ENCODE assay signal across 8 cellular contexts in the genomic region with DNA sequence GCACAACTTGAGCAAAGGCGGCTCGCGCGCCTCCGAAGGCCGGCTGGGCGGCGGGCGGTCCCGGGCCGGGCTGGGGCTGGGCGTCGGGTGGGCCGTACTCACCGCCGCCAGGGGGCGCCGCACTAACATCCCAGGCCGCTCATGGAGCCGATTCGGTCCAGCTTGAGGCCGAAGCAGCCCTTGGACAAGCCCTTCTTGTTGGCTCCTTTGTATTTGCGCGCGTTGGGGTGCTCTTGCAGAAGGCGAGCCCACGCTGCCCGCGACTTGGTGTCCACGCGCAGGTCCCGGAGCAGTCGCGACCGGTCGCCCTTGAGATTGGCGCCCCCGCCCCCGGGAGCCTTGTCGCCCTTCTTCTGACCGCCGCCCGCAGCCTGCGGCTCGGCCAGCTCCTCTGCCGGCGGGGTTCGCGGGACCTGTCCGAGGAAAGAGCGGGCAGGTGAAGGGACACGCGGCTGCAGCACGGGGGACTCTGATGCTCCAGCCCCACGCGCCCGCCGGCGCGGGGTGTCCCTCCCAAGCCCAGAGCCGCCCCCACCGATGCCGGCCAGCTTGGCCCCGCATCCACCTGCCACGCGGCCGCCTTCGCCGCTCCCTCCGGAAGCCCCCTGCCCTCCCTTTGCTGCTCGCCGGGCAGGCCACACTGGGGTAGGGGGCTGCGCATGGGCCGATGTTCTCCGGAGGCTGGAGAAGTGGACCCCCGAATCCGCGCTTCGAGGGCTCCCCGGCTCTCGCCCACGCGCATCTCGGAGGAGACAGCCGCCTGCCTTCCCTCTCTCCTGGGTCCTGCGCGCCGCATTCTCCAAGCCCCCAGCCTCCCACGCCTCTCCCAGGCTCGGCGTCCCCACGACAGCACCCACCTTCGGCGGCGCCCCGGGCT. TPM values are rescaled to one million over a fixed set of nuclear protein-coding genes. Genes with fewer than 3 reads are reported as not detected.
A peak's percentile ranks its signal among the peaks of the same experiment; 100 is the strongest.
DNase-seq lines count a peak whose midpoint lies in the region; ATAC-seq and TF ChIP-seq lines count a peak whose summit lies in the region.

No MANE protein-coding gene starts in this region.

- peak overlapping the region; percentile 75 for H3K4me3 ChIP-seq in endodermal cell (ENCODE audit: low read length)

- no peaks in the 10 kb centered on the region for H3K36me3 Mint-ChIP-seq in endodermal cell (ENCODE audit: low read depth)

- H3K27me3 Mint-ChIP-seq in endodermal cell (ENCODE audit: insufficient read depth), result peaks cover 72% of the 10 kb centered on the region

- H3K4me1 ChIP-seq in endodermal cell (ENCODE audit: control insufficient read depth, insufficient read depth, low read length), result no peaks in the 10 kb centered on the region

- ATAC-seq in HG02571 (IDR thresholded peaks at IDR 0.05; ENCODE audit: unreplicated experiment), result peak; percentile 52
- ATAC-seq in HG03039 (IDR thresholded peaks at IDR 0.05; ENCODE audit: unreplicated experiment), result no peak

- 0 to 1% methylated on average over 11 to 96 of the region's 96 CpGs for WGBS in endodermal cell (ENCODE audit: insufficient coverage in 1 of 2, insufficient read length in 1 of 2), 2 experiments

- TF ChIP-seq CTCF in endodermal cell (conservative IDR thresholded peaks at IDR 0.05), result peak; percentile 98

- no peaks in the 10 kb centered on the region for H3K36me3 ChIP-seq in endodermal cell (ENCODE audit: control insufficient read depth, insufficient read depth, low read length)

- H3K27ac ChIP-seq in endodermal cell (ENCODE audit: low read depth, low read length), result no peak overlapping the region

- H3K4me3 Mint-ChIP-seq in endodermal cell, result peak overlapping the region; percentile 57

- H3K27me3 ChIP-seq in endodermal cell (ENCODE audit: control insufficient read depth, insufficient read depth, low read length, poor library complexity, severe bottlenecking), result peaks cover 69% of the 10 kb centered on the region

- no peak overlapping the region for H3K9ac ChIP-seq in endodermal cell (ENCODE audit: extremely low read depth, low read length, poor library complexity, severe bottlenecking)

- H3K9me3 Mint-ChIP-seq in endodermal cell, result no peaks in the 10 kb centered on the region

- H3K9me3 ChIP-seq in endodermal cell (ENCODE audit: control insufficient read depth, low read length), result no peaks in the 10 kb centered on the region

- peaks cover 7% of the 10 kb centered on the region for H3K4me1 Mint-ChIP-seq in endodermal cell

- DNase-seq in D341Med (ENCODE audit: low spot score), result peak; percentile 91
- DNase-seq in NCI-H82 treated with DMSO at 0.1 percent for 48 hours (lab: John Stamatoyannopoulos, UW; ENCODE audit: unreplicated experiment), result peak; percentile 32
- peak; percentile 21 for DNase-seq in activated CD8-positive, alpha-beta memory T cell treated with anti-CD3 and anti-CD28 coated beads, Interleukin-2, amount 50 U/mL, for 1 hour (ENCODE audit: extremely low read depth)
- peak; percentile 95 for DNase-seq in endodermal cell
- DNase-seq in mesenteric fat pad (ENCODE audit: low spot score), result peak; percentile 96
- peak; percentile 47 for DNase-seq in stimulated activated CD8-positive, alpha-beta memory T cell treated with anti-CD3 and anti-CD28 coated beads, Interleukin-12 subunit alpha, Interleukin-12 subunit beta, amount 100 ng/mL, for 1 hour (ENCODE audit: low read depth)

- H3K27ac Mint-ChIP-seq in endodermal cell, result no peak overlapping the region

RNA-seq across cellular contexts. Expression of gene NPPC, which starts 0.7 kb away (rescaled TPM):
- total RNA-seq in endodermal cell, result under 1 TPM in 1 of 2 donors, not detected in 1; 0.84 TPM
- polyA plus RNA-seq in endodermal cell (2013, experiment 1 of 2), result 13.3 TPM
- 7.0 TPM for polyA plus RNA-seq in endodermal cell (2013, experiment 2 of 2)
- 2.5 TPM for total RNA-seq in mesenteric fat pad

RNA-seq across cellular contexts. Expression of gene DIS3L2, which starts 36.0 kb away (rescaled TPM):
- 10 to 100 TPM; 39.5 to 42.4 TPM for total RNA-seq in endodermal cell
- 28.4 TPM for polyA plus RNA-seq in endodermal cell (2013, experiment 1 of 2)
- 24.8 TPM for polyA plus RNA-seq in endodermal cell (2013, experiment 2 of 2)
- total RNA-seq in mesenteric fat pad, result 33.5 TPM

Comparison
In these comparisons a context has a peak if more than half of its experiments do, and no peak if none do; other contexts are left out.
1. DNase-seq: peak in every context shown above with its lines; median percentile 96 in mesenteric fat pad; 95 in endodermal cell; 91 in D341Med; 47 in stimulated activated CD8-positive, alpha-beta memory T cell treated with anti-CD3 and anti-CD28 coated beads, Interleukin-12 subunit alpha, Interleukin-12 subunit beta, amount 100 ng/mL, for 1 hour; 32 in NCI-H82 treated with DMSO at 0.1 percent for 48 hours; 21 in activated CD8-positive, alpha-beta memory T cell treated with anti-CD3 and anti-CD28 coated beads, Interleukin-2, amount 50 U/mL, for 1 hour.